Comparison of ENCODE assay signal across 17 cellular contexts in genomic region chr2:85761512-85761944, GRCh38. TPM values are rescaled to one million over a fixed set of nuclear protein-coding genes. Genes with fewer than 3 reads are reported as not detected.
"Had no signal": no experiment of that assay in that cellular context is flagged by ENCODE, and none has a peak within 500 bp of the region (broad histone marks: within the 10 kb centered on the region; RNA-seq: fewer than 3 reads in every experiment).

No MANE protein-coding gene starts in this region.

- H3K36me3 Mint-ChIP-seq: naive thymus-derived CD4-positive, alpha-beta T cell had no signal

- H3K4me1 Mint-ChIP-seq: activated CD4-positive, alpha-beta T cell treated with anti-CD3 and anti-CD28 coated beads for 36 hours had no signal

- H3K9me3 ChIP-seq: gastroesophageal sphincter, lower lobe of right lung, psoas muscle had no signal

- H3K4me3 ChIP-seq: gastroesophageal sphincter, lower lobe of right lung, psoas muscle, skin epidermis had no signal

- H3K27ac Mint-ChIP-seq: activated CD4-positive, alpha-beta memory T cell treated with anti-CD3 and anti-CD28 coated beads, Interleukin-2, amount 10 ng/mL, durations not matched to agents 7 days and 5 days; activated CD4-positive, alpha-beta T cell treated with anti-CD3 and anti-CD28 coated beads for 36 hours; activated T-helper 1 cell treated with anti-CD3 and anti-CD28 coated beads, Interleukin-12 subunit alpha, Interleukin-12 subunit beta, Interleukin-2, Interleukin-4 antibody, amounts not matched to agents 30 ng/mL and 10 ng/mL and 1 ng/mL, durations not matched to agents 14 hours and 24 hours and 36 hours; naive thymus-derived CD4-positive, alpha-beta T cell; stimulated activated naive CD8-positive, alpha-beta T cell treated with anti-CD3 and anti-CD28 coated beads, Interleukin-15, amount 100 ng/mL, for 72 hours had no signal

- ATAC-seq: activated CD4-positive, alpha-beta T cell treated with anti-CD3 and anti-CD28 coated beads for 36 hours; gastroesophageal sphincter; lower lobe of right lung; naive thymus-derived CD4-positive, alpha-beta T cell; psoas muscle; stimulated activated naive CD8-positive, alpha-beta T cell treated with anti-CD3 and anti-CD28 coated beads, Interleukin-15, amount 100 ng/mL, for 72 hours had no signal

- H3K9me3 Mint-ChIP-seq: activated CD4-positive, alpha-beta memory T cell treated with anti-CD3 and anti-CD28 coated beads, Interleukin-2, amount 10 ng/mL, durations not matched to agents 7 days and 5 days; activated T-helper 1 cell treated with anti-CD3 and anti-CD28 coated beads, Interleukin-12 subunit alpha, Interleukin-12 subunit beta, Interleukin-2, Interleukin-4 antibody, amounts not matched to agents 30 ng/mL and 10 ng/mL and 1 ng/mL, durations not matched to agents 14 hours and 24 hours and 36 hours; stimulated activated naive CD8-positive, alpha-beta T cell treated with anti-CD3 and anti-CD28 coated beads, Interleukin-15, amount 100 ng/mL, for 72 hours had no signal

- DNase-seq: activated CD4-positive, alpha-beta memory T cell treated with anti-CD3 and anti-CD28 coated beads, Interleukin-2, amount 10 ng/mL, durations not matched to agents 7 days and 5 days; activated CD4-positive, alpha-beta T cell treated with anti-CD3 and anti-CD28 coated beads for 36 hours; activated naive CD4-positive, alpha-beta T cell treated with Interleukin-2 at 50 U/mL for 16 hours; caudate nucleus; cortex of kidney; effector CD8-positive, alpha-beta T cell; hippocampal formation; lower lobe of right lung; naive thymus-derived CD4-positive, alpha-beta T cell; stimulated activated CD4-positive, alpha-beta T cell treated with anti-CD3 and anti-CD28 coated beads, Interleukin-4, amount 100 ng/mL, for 4 hours; stimulated activated naive CD8-positive, alpha-beta T cell treated with anti-CD3 and anti-CD28 coated beads, Interleukin-15, amount 100 ng/mL, for 72 hours; T-helper 1 cell had no signal

- H3K27me3 ChIP-seq: gastroesophageal sphincter had no signal

- H3K4me3 Mint-ChIP-seq: activated CD4-positive, alpha-beta memory T cell treated with anti-CD3 and anti-CD28 coated beads, Interleukin-2, amount 10 ng/mL, durations not matched to agents 7 days and 5 days; activated CD4-positive, alpha-beta T cell treated with anti-CD3 and anti-CD28 coated beads for 36 hours; activated T-helper 1 cell treated with anti-CD3 and anti-CD28 coated beads, Interleukin-12 subunit alpha, Interleukin-12 subunit beta, Interleukin-2, Interleukin-4 antibody, amounts not matched to agents 30 ng/mL and 10 ng/mL and 1 ng/mL, durations not matched to agents 14 hours and 24 hours and 36 hours; naive thymus-derived CD4-positive, alpha-beta T cell; stimulated activated naive CD8-positive, alpha-beta T cell treated with anti-CD3 and anti-CD28 coated beads, Interleukin-15, amount 100 ng/mL, for 72 hours had no signal

- H3K27ac ChIP-seq: lower lobe of right lung, psoas muscle, skin epidermis, VCaP had no signal

RNA-seq across cellular contexts. Expression of gene ATOH8, which starts 7.7 kb away (rescaled TPM):
- total RNA-seq: activated CD4-positive, alpha-beta T cell treated with anti-CD3 and anti-CD28 coated beads for 36 hours had no signal
- polyA plus RNA-seq: naive thymus-derived CD4-positive, alpha-beta T cell had no signal
